Comparison of ENCODE assay signal across 1 cellular context in the genomic region with DNA sequence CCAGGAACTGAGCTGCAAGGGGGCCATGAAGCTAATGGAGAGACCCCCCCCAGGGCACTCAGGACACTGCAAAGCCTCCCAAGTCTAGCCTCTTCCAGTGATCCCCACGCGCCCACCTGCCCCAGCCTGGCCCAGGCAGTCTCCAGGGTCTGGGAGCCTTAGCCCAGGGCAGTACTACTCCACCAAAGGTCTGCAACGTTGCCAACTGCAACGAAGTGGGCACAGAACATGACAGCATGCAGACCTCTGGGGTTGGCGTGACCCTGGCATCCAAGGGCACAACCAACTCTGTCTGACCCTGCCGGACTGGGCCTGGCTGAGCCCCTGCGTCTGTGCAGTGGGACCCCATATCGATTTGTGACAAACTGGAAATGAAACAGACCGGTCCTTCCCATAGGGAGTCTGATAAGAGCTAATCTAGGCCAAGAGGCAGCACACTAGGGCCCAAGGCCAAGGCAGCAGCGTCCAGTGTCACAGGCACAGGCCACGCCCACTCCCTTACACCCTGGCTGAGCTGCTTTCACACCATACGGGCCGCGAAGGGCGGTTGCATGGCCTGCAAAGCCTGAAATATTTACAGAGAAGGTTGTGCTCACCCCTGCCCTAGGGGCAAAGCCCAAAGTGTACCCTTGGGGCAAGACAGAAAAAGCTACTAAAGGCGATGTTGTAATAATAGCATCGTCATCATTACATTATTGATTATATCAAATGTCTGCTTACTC.
TF ChIP-seq lines count a peak whose summit lies in the region.

No MANE protein-coding gene starts in this region.

TF ChIP-seq in IMR-90, 13 proteins besides CTCF, POLR2A, EP300 and RAD21 (continued from another document):
- no peak for TF ChIP-seq MAFK (IDR thresholded peaks at IDR 0.05; ENCODE audit: low read depth, low read length)
- TF ChIP-seq NFE2L2 (IDR thresholded peaks at IDR 0.05; ENCODE audit: low read depth, low read length), result no peak
- TF ChIP-seq BHLHE40 (IDR thresholded peaks at IDR 0.05; ENCODE audit: low read depth, low read length), result no peak
- no peak for TF ChIP-seq CEBPB (IDR thresholded peaks at IDR 0.05; ENCODE audit: low read depth, low read length)
- TF ChIP-seq MAZ (IDR thresholded peaks at IDR 0.05; ENCODE audit: borderline replicate concordance, low read depth, low read length), result no peak
TF ChIP-seq in IMR-90: peak in this region for 0.
